In the genomic region with DNA sequence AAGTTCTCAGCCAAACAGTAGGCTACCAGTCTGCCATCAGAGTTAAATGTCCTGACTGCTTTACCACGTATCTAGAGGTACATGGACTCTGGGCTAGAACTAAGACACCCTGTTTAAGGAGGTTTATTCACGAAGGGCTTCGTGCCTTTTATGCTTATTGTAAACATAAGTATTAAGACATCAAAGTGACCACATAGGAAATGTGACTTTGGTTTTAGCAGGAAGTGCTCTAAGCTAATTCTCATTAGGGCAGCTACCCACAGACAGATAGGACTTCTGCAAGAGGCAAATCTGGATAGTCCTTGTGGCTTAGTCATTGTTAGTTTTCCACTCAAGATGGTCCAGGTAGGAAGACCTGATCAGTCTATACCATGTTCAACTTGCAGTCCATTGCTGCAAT, we compare ENCODE assay signal across 21 cellular contexts.
DNase-seq lines count a peak whose midpoint lies in the region; ATAC-seq and TF ChIP-seq lines count a peak whose summit lies in the region.
"Had no signal": no experiment of that assay in that cellular context is flagged by ENCODE, and none has a peak within 500 bp of the region (broad histone marks: within the 10 kb centered on the region; RNA-seq: fewer than 3 reads in every experiment).

No MANE protein-coding gene starts in this region.

- H3K36me3 Mint-ChIP-seq in central memory CD8-positive, alpha-beta T cell (ENCODE audit: insufficient read depth) = no peaks in the 10 kb centered on the region
- H3K36me3 Mint-ChIP-seq in MCF 10A (ENCODE audit: insufficient read depth, unreplicated experiment) = no peaks in the 10 kb centered on the region

- peaks cover 23% of the 10 kb centered on the region for H3K4me1 Mint-ChIP-seq in central memory CD8-positive, alpha-beta T cell
- H3K4me1 Mint-ChIP-seq in MCF 10A (ENCODE audit: insufficient read depth, unreplicated experiment) = no peaks in the 10 kb centered on the region

- intact Hi-C loops in MCF 10A (cut with micrococcal nuclease) = no loop called here

- BruUV-seq in MCF 10A (replicated peaks; lab: Mats Ljungman, UMichigan) = no TSS peak

- no peak for TF ChIP-seq CTCF in MCF 10A (IDR thresholded peaks at IDR 0.05; ENCODE audit: unreplicated experiment)

- CTCF ChIA-PET in MCF 10A (lab: Yijun Ruan, JAX) = interaction anchor here (0.6 kb wide), 1 partner anchor 136 kb away, joined by 4 read pairs; no protein-coding TSS in a partner anchor

- peaks cover 11% of the 10 kb centered on the region for H3K27me3 Mint-ChIP-seq in central memory CD8-positive, alpha-beta T cell
- peaks cover 22% of the 10 kb centered on the region for H3K27me3 Mint-ChIP-seq in MCF 10A (ENCODE audit: insufficient read depth, unreplicated experiment)

- H3K9me3 Mint-ChIP-seq in central memory CD8-positive, alpha-beta T cell = no peaks in the 10 kb centered on the region
- peaks cover 7% of the 10 kb centered on the region for H3K9me3 Mint-ChIP-seq in MCF 10A (ENCODE audit: unreplicated experiment)

- H3K4me3 ChIP-seq in Jurkat, Clone E6-1 (ENCODE audit: low read length) = no peak overlapping the region
- H3K4me3 ChIP-seq: right atrium auricular region, upper lobe of left lung had no signal

- H3K27ac Mint-ChIP-seq in central memory CD8-positive, alpha-beta T cell (ENCODE audit: low read depth) = no peak overlapping the region
- no peak overlapping the region for H3K27ac Mint-ChIP-seq in MCF 10A (ENCODE audit: low read depth, unreplicated experiment)

- POLR2A ChIA-PET in MCF 10A (lab: Yijun Ruan, JAX) = no interaction called here

- peak overlapping the region; percentile 0 for H3K4me3 Mint-ChIP-seq in central memory CD8-positive, alpha-beta T cell
- no peak overlapping the region for H3K4me3 Mint-ChIP-seq in MCF 10A (ENCODE audit: unreplicated experiment)

- ATAC-seq in GM18870 (IDR thresholded peaks at IDR 0.05; ENCODE audit: unreplicated experiment) (peak; percentile 31), HG03342 (IDR thresholded peaks at IDR 0.05; ENCODE audit: unreplicated experiment) (no peak)
- ATAC-seq in central memory CD8-positive, alpha-beta T cell (replicated peaks; ENCODE audit: extremely low read depth, poor library complexity, severe bottlenecking) = peak; percentile 72
- ATAC-seq: Panc1 had no signal

- DNase-seq in CD1c-positive myeloid dendritic cell (ENCODE audit: extremely low spot score) = peak; percentile 10
- peak; percentile 16 for DNase-seq in Jurkat, Clone E6-1 (ENCODE audit: low read depth, low spot score)
- no peak for DNase-seq in central memory CD8-positive, alpha-beta T cell (ENCODE audit: low spot score in 2 of 2)
- DNase-seq in activated CD8-positive, alpha-beta memory T cell treated with anti-CD3 and anti-CD28 coated beads for 24 hours = no peak
- no peak for DNase-seq in MCF 10A (ENCODE audit: unreplicated experiment)
- DNase-seq in T1000 (lab: John Stamatoyannopoulos, UW) = no peak
- DNase-seq: ACHN; activated naive CD4-positive, alpha-beta T cell; Caco-2; effector CD8-positive, alpha-beta T cell; H7; left ventricle myocardium superior; NCI-H69; occipital lobe; stimulated activated CD4-positive, alpha-beta T cell treated with anti-CD3 and anti-CD28 coated beads, Interleukin-15, amount 100 ng/mL, for 24 hours; stimulated activated naive CD4-positive, alpha-beta T cell treated with Interleukin-2 at 50 U/mL for 16 hours; upper lobe of left lung had no signal

Comparison
In these comparisons a context has a peak if more than half of its experiments do, and no peak if none do; other contexts are left out.
1. DNase-seq: peak in CD1c-positive myeloid dendritic cell (single experiment) and Jurkat, Clone E6-1 (single experiment); none in central memory CD8-positive, alpha-beta T cell (0 of 2), activated CD8-positive, alpha-beta memory T cell treated with anti-CD3 and anti-CD28 coated beads for 24 hours (single experiment), MCF 10A (single experiment) and T1000 (single experiment).